ENCODE assay signal across 1 cellular context in genomic region chr4:38667005-38667771, GRCh38.
TF ChIP-seq lines count a peak whose summit lies in the region.

No MANE protein-coding gene starts in this region.

TF ChIP-seq in SK-N-SH, 30 proteins besides CTCF, POLR2A, EP300 and RAD21 (continued from another document):
- TF ChIP-seq REST (IDR thresholded peaks at IDR 0.05; ENCODE audit: low read depth, low read length) (peak; percentile 63), FOXM1 (IDR thresholded peaks at IDR 0.05; ENCODE audit: low read depth) (no peak; the same call in 1 of the 2 replicates), POLR2AphosphoS5 (IDR thresholded peaks at IDR 0.05; ENCODE audit: low read depth, low read length) (peak; percentile 84), TEAD4 (IDR thresholded peaks at IDR 0.05; ENCODE audit: borderline replicate concordance, insufficient read depth) (no peak), USF1 (IDR thresholded peaks at IDR 0.05; ENCODE audit: borderline replicate concordance, low read depth) (no peak), CHD2 (IDR thresholded peaks at IDR 0.05; ENCODE audit: low read length, partially characterized antibody) (peak; percentile 46), NFIC (IDR thresholded peaks at IDR 0.05; ENCODE audit: borderline replicate concordance) (no peak), YY1 (IDR thresholded peaks at IDR 0.05; ENCODE audit: low read depth) (no peak), MXI1 (IDR thresholded peaks at IDR 0.05; ENCODE audit: low read depth, low read length) (peak; percentile 68; the same call in 1 of the 2 replicates), SIN3A (IDR thresholded peaks at IDR 0.05; ENCODE audit: borderline replicate concordance, low read depth, low read length) (peak; percentile 77), RFX5 (IDR thresholded peaks at IDR 0.05; ENCODE audit: low read length) (0 out of 2 replicates have a peak, but pooled peaks have one; percentile 12)
